ENCODE assay signal across 8 cellular contexts in the genomic region with DNA sequence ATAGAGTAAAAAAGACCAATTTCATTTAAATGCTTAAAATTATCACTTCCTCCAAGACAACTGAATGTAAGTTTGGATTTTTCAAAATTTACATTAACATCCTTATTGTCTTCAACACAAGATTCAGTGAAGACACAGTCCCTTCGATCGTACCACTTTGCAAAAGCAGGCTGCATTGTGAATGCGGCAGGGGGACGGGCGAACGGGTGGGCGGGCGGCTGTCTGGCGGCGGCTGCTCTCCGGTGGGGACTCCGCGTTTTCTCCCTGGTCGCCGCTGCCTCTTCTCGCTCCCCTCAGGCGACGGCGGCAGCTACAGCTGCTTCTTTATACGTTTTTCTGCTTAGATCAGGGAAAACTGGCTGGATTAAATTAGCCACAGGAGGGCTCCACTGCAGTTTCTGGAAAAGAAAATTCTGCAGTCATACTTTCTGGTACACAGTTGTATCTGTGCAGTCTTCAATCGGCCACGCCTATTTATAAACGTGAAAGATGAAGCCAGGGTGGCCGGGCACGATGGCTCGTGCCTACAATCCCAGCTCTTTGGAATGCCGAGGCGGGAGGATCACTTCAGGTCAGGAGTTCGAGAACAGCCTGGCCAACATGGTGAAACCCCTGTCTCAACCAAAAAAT. TPM values are rescaled to one million over a fixed set of nuclear protein-coding genes. Genes with fewer than 3 reads are reported as not detected.
DNase-seq lines count a peak whose midpoint lies in the region; ATAC-seq, FAIRE-seq and TF ChIP-seq lines count a peak whose summit lies in the region.

No MANE protein-coding gene starts in this region.

- H3K36me3 ChIP-seq in astrocyte (ENCODE audit: insufficient read depth, low read length) (no peaks in the 10 kb centered on the region), hepatocyte (replicated peaks; ENCODE audit: insufficient read depth, low read depth) (no peaks in the 10 kb centered on the region)

- H3K79me2 ChIP-seq in astrocyte (ENCODE audit: insufficient read depth, low read length) (no peaks in the 10 kb centered on the region), hepatocyte (no peaks in the 10 kb centered on the region)

- H3K36me3 Mint-ChIP-seq in astrocyte (ENCODE audit: low read depth, unreplicated experiment): no peaks in the 10 kb centered on the region

- H3K4me3 ChIP-seq in astrocyte (ENCODE audit: insufficient read depth, low read depth, low read length): peak overlapping the region; percentile 8
- peak overlapping the region; percentile 2 for H3K4me3 ChIP-seq in hepatocyte

- no peak for FAIRE-seq in astrocyte (lab: Jason Lieb, UNC)

- H3K4me1 Mint-ChIP-seq in astrocyte (ENCODE audit: low read depth, unreplicated experiment): peaks cover 8% of the 10 kb centered on the region

- peak overlapping the region; percentile 67 for H2AFZ ChIP-seq in astrocyte (ENCODE audit: low read depth, low read length)
- H2AFZ ChIP-seq in hepatocyte: peak overlapping the region; percentile 64

- no peak overlapping the region for H3K27ac ChIP-seq in astrocyte (ENCODE audit: low read depth, low read length)
- H3K27ac ChIP-seq in hepatocyte: no peak overlapping the region

- peaks cover 3% of the 10 kb centered on the region for H3K9me3 Mint-ChIP-seq in astrocyte (ENCODE audit: unreplicated experiment)

- H3K4me1 ChIP-seq in astrocyte (ENCODE audit: insufficient read depth, low read length): peaks cover 4% of the 10 kb centered on the region
- H3K4me1 ChIP-seq in hepatocyte (ENCODE audit: insufficient read depth): no peaks in the 10 kb centered on the region

- H3K27me3 ChIP-seq in astrocyte (ENCODE audit: insufficient read depth, low read length) (peaks cover 13% of the 10 kb centered on the region), hepatocyte (peaks cover 34% of the 10 kb centered on the region)

- H3K4me3 Mint-ChIP-seq in astrocyte (ENCODE audit: unreplicated experiment): peak overlapping the region; percentile 11

- H3K27ac Mint-ChIP-seq in astrocyte (ENCODE audit: unreplicated experiment): no peak overlapping the region

- no peaks in the 10 kb centered on the region for H3K9me2 ChIP-seq in hepatocyte (replicated peaks; ENCODE audit: insufficient read depth)

- H4K20me1 ChIP-seq in astrocyte (ENCODE audit: insufficient read depth, low read length) (no peaks in the 10 kb centered on the region), hepatocyte (ENCODE audit: insufficient read depth, poor library complexity, severe bottlenecking) (no peaks in the 10 kb centered on the region)

- peak overlapping the region; percentile 79 for H3K4me2 ChIP-seq in astrocyte (ENCODE audit: low read length)
- peak overlapping the region; percentile 88 for H3K4me2 ChIP-seq in hepatocyte

- TF ChIP-seq CTCF in astrocyte (IDR thresholded peaks at IDR 0.05; ENCODE audit: insufficient read depth, low read depth, low read length) (peak; percentile 49), hepatocyte (IDR thresholded peaks at IDR 0.05; ENCODE audit: poor library complexity) (peak; percentile 76)

- peaks cover 44% of the 10 kb centered on the region for H3K27me3 Mint-ChIP-seq in astrocyte (ENCODE audit: low read depth, unreplicated experiment)

- H3K9me3 ChIP-seq in astrocyte (ENCODE audit: insufficient read depth, low read depth, low read length) (no peaks in the 10 kb centered on the region), hepatocyte (ENCODE audit: low read depth) (no peaks in the 10 kb centered on the region)

- WGBS in hepatocyte (ENCODE audit: low lambda C conversion rate, missing lambda C conversion rate): 7% methylated on average over 29 of the region's 29 CpGs

- ATAC-seq in GM21528 (IDR thresholded peaks at IDR 0.05; ENCODE audit: low FRiP score, unreplicated experiment) (no peak), GM18909 (IDR thresholded peaks at IDR 0.05; ENCODE audit: poor library complexity, unreplicated experiment) (no peak)

- peak overlapping the region; percentile 34 for H3K9ac ChIP-seq in astrocyte (ENCODE audit: low read length)

- DNase-seq in COLO829 (ENCODE audit: low spot score) (peak; percentile 62), HS-5 (ENCODE audit: low read depth) (peak; percentile 59), OCI-M1 (lab: John Stamatoyannopoulos, UW) (peak; percentile 87), astrocyte (ENCODE audit: low read depth) (peak; percentile 50), hepatocyte (ENCODE audit: low spot score) (peak; percentile 78), retina (peak; percentile 85)

RNA-seq across cellular contexts. Expression of a gene that starts 33.9 kb away (rescaled TPM):
- total RNA-seq in astrocyte (17.6 and 19.7 TPM in 2 replicates), hepatocyte (19.7 and 29.0 TPM in 2 replicates)
- polyA plus RNA-seq in hepatocyte: 21.8 and 25.7 TPM in 2 replicates
